In genomic region chr17:50871898-50872297, GRCh38 we compare ENCODE assay signal across 16 cellular contexts. TPM values are rescaled to one million over a fixed set of nuclear protein-coding genes. Genes with fewer than 3 reads are reported as not detected.
A peak's percentile ranks its signal among the peaks of the same experiment; 100 is the strongest.
DNase-seq lines count a peak whose midpoint lies in the region; ATAC-seq and TF ChIP-seq lines count a peak whose summit lies in the region.
"Had no signal": no experiment of that assay in that cellular context is flagged by ENCODE, and none has a peak within 500 bp of the region (broad histone marks: within the 10 kb centered on the region; RNA-seq: fewer than 3 reads in every experiment).

No MANE protein-coding gene starts in this region.

- H3K79me2 ChIP-seq in Loucy (ENCODE audit: insufficient read depth, low read length) = no peaks in the 10 kb centered on the region

- H3K27ac Mint-ChIP-seq in central memory CD8-positive, alpha-beta T cell (ENCODE audit: low read depth) = no peak overlapping the region

- peaks cover 62% of the 10 kb centered on the region for H3K27me3 ChIP-seq in Loucy (ENCODE audit: insufficient read depth, low read length, poor library complexity, severe bottlenecking)
- H3K27me3 ChIP-seq in gastrocnemius medialis = no peaks in the 10 kb centered on the region
- H3K27me3 ChIP-seq: vagina had no signal

- peak overlapping the region; percentile 29 for H3K4me2 ChIP-seq in Loucy (ENCODE audit: low read depth, low read length, poor library complexity, severe bottlenecking)

- H2AFZ ChIP-seq in Loucy (ENCODE audit: low read length) = no peak overlapping the region

- no peak for ATAC-seq in activated T-cell treated with anti-CD3 and anti-CD28 coated beads, Interleukin-2, amount 50 U/mL, for 4 hours
- no peak for ATAC-seq in central memory CD8-positive, alpha-beta T cell (replicated peaks; ENCODE audit: extremely low read depth, poor library complexity, severe bottlenecking)
- ATAC-seq in gastrocnemius medialis = no peak
- ATAC-seq: sciatic nerve had no signal

- no peak overlapping the region for H3K9ac ChIP-seq in Loucy (ENCODE audit: low read depth, low read length, poor library complexity, severe bottlenecking)

- H3K4me3 Mint-ChIP-seq in activated T-cell treated with anti-CD3 and anti-CD28 coated beads, Interleukin-2, amount 50 U/mL, for 4 hours = peak overlapping the region; percentile 31
- peak overlapping the region; percentile 66 for H3K4me3 Mint-ChIP-seq in central memory CD8-positive, alpha-beta T cell

- DNase-seq in activated T-cell treated with anti-CD3 and anti-CD28 coated beads, Interleukin-2, amount 50 U/mL, for 4 hours = no peak
- DNase-seq in activated T-cell treated with anti-CD3 and anti-CD28 coated beads for 4 hours (no peak), gastrocnemius medialis (no peak), SIG-M5 (lab: John Stamatoyannopoulos, UW) (no peak), SW480 (ENCODE audit: low spot score) (no peak), NCI-H69 (lab: John Stamatoyannopoulos, UW) (no peak)
- no peak for DNase-seq in central memory CD8-positive, alpha-beta T cell (ENCODE audit: low spot score in 2 of 2)
- DNase-seq: amniotic stem cell; hypothalamus; NCI-H2029 treated with DMSO at 0.1 percent for 48 hours; stimulated activated CD4-positive, alpha-beta T cell treated with anti-CD3 and anti-CD28 coated beads, Interleukin-2, amount 100 ng/mL, for 48 hours had no signal

- 0 out of 2 replicates have a peak, but pooled peaks cover 5% of the 10 kb centered on the region for H3F3A ChIP-seq in Loucy (ENCODE audit: low read depth)

- H3K9me2 ChIP-seq in Loucy (replicated peaks; ENCODE audit: low read depth, low read length) = no peaks in the 10 kb centered on the region

- no peaks in the 10 kb centered on the region for H3K9me3 ChIP-seq in Loucy (ENCODE audit: insufficient read depth, low read depth, low read length)
- no peaks in the 10 kb centered on the region for H3K9me3 ChIP-seq in gastrocnemius medialis
- H3K9me3 ChIP-seq: vagina had no signal

- peaks cover 29% of the 10 kb centered on the region for H3K4me1 ChIP-seq in Loucy (ENCODE audit: insufficient read depth, low read length, poor library complexity, severe bottlenecking)
- H3K4me1 ChIP-seq in gastrocnemius medialis = peaks cover 30 to 32% of the 10 kb centered on the region in 2 donors

- intact Hi-C loops in gastrocnemius medialis (cut with DNase I; ENCODE audit: low total_unique reads) = no loop called here

- H3K36me3 ChIP-seq in Loucy (ENCODE audit: insufficient read depth, low read length) = no peaks in the 10 kb centered on the region
- no peaks in the 10 kb centered on the region for H3K36me3 ChIP-seq in gastrocnemius medialis
- H3K36me3 ChIP-seq: vagina had no signal

- H3K4me3 ChIP-seq in Loucy (ENCODE audit: low read length, poor library complexity, severe bottlenecking) (no peak overlapping the region), gastrocnemius medialis (no peak overlapping the region)
- H3K4me3 ChIP-seq: vagina had no signal

- in situ Hi-C loops in gastrocnemius medialis (cut with MboI; ENCODE audit: low sequenced_read_pairs in 4 of 4) = loop anchor here in 2 of 4 donors (25.0 kb wide), 1 partner anchor 290 kb away; the partner anchor contains the start of genes NME1 (in 2 of the 2) and NME2 (in 2 of the 2)

- H3K27me3 Mint-ChIP-seq in activated T-cell treated with anti-CD3 and anti-CD28 coated beads, Interleukin-2, amount 50 U/mL, for 4 hours (ENCODE audit: low read depth) = no peaks in the 10 kb centered on the region
- no peaks in the 10 kb centered on the region for H3K27me3 Mint-ChIP-seq in central memory CD8-positive, alpha-beta T cell

- peaks cover 3% of the 10 kb centered on the region for H4K20me1 ChIP-seq in Loucy (ENCODE audit: insufficient read depth, low read length, poor library complexity, severe bottlenecking)

- no peak for TF ChIP-seq POLR2A in gastrocnemius medialis (IDR thresholded peaks at IDR 0.05)

- no peak for TF ChIP-seq CTCF in Loucy (conservative IDR thresholded peaks at IDR 0.05; ENCODE audit: low read length)
- TF ChIP-seq CTCF in gastrocnemius medialis (IDR thresholded peaks at IDR 0.05 in 4 of 5, conservative IDR thresholded peaks at IDR 0.05 in 1 of 5) = no peak

- peaks cover 49% of the 10 kb centered on the region for H3K4me1 Mint-ChIP-seq in activated T-cell treated with anti-CD3 and anti-CD28 coated beads, Interleukin-2, amount 50 U/mL, for 4 hours (ENCODE audit: low read depth)
- peaks cover 39% of the 10 kb centered on the region for H3K4me1 Mint-ChIP-seq in central memory CD8-positive, alpha-beta T cell

- no peaks in the 10 kb centered on the region for H3K36me3 Mint-ChIP-seq in activated T-cell treated with anti-CD3 and anti-CD28 coated beads, Interleukin-2, amount 50 U/mL, for 4 hours (ENCODE audit: insufficient read depth)
- H3K36me3 Mint-ChIP-seq in central memory CD8-positive, alpha-beta T cell (ENCODE audit: insufficient read depth) = peaks cover 14% of the 10 kb centered on the region

- peak overlapping the region; percentile 56 to 80 (median 78) for H3K27ac ChIP-seq in gastrocnemius medialis
- H3K27ac ChIP-seq: vagina had no signal

- H3K9me3 Mint-ChIP-seq in activated T-cell treated with anti-CD3 and anti-CD28 coated beads, Interleukin-2, amount 50 U/mL, for 4 hours = no peaks in the 10 kb centered on the region
- H3K9me3 Mint-ChIP-seq in central memory CD8-positive, alpha-beta T cell = no peaks in the 10 kb centered on the region

RNA-seq across cellular contexts. Expression of gene TOB1, which starts 5.7 kb away (rescaled TPM):
- 10 to 100 TPM; 29.4 to 31.0 (median 30.9) TPM for total RNA-seq in activated T-cell treated with anti-CD3 and anti-CD28 coated beads, Interleukin-2, amount 50 U/mL, for 4 hours
- total RNA-seq in gastrocnemius medialis = 10 to 100 TPM; 13.6 to 53.5 (median 28.2) TPM

RNA-seq across cellular contexts. Expression of gene WFIKKN2, which starts 36.5 kb away (rescaled TPM):
- total RNA-seq in activated T-cell treated with anti-CD3 and anti-CD28 coated beads, Interleukin-2, amount 50 U/mL, for 4 hours = not detected
- under 1 TPM in 3 of 4 donors, not detected in 1; 0.09 to 0.22 (median 0.20) TPM for total RNA-seq in gastrocnemius medialis
- total RNA-seq: activated CD8-positive, alpha-beta memory T cell treated with anti-CD3 and anti-CD28 coated beads for 36 hours; RPMI7951 had no signal
